ENCODE assay signal across 8 cellular contexts in the genomic region with DNA sequence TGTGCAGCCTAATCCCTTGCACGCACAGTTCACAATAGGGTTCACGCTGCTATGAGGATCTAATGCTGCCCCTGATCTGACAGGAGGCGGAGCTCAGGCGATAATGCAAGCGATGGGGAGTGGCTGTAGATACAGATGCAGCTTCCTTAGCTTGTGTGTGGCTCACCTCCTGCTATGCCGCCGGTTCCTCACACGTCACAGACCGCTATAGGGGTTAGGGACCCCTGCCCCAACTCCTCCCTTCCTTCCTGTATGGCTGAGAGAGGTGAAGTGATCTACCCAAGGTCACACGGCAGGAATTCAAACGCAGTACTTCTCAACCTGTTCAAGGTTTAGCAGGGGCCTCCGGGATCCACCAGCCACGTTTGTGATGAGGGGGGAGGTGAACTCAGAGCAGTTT. TPM values are rescaled to one million over a fixed set of nuclear protein-coding genes. Genes with fewer than 3 reads are reported as not detected.
DNase-seq lines count a peak whose midpoint lies in the region; ATAC-seq, FAIRE-seq and TF ChIP-seq lines count a peak whose summit lies in the region.

No MANE protein-coding gene starts in this region.

- TF ChIP-seq POLR2A in gastroesophageal sphincter (IDR thresholded peaks at IDR 0.05) = no peak

- H3K9me3 Mint-ChIP-seq in activated naive CD8-positive, alpha-beta T cell treated with anti-CD3 and anti-CD28 coated beads for 36 hours = no peaks in the 10 kb centered on the region

- TF ChIP-seq EP300 in gastroesophageal sphincter (IDR thresholded peaks at IDR 0.05) = no peak

- no peak overlapping the region for H3K27ac Mint-ChIP-seq in T-helper 17 cell
- peak overlapping the region; percentile 71 for H3K27ac Mint-ChIP-seq in activated naive CD8-positive, alpha-beta T cell treated with anti-CD3 and anti-CD28 coated beads for 36 hours

- H3K79me2 ChIP-seq in Karpas-422 (ENCODE audit: low read length) = no peaks in the 10 kb centered on the region

- no peak for FAIRE-seq in GM19239 (lab: Jason Lieb, UNC)

- no peaks in the 10 kb centered on the region for H4K20me1 ChIP-seq in Karpas-422 (ENCODE audit: insufficient read depth, low read depth, low read length)

- H3K27me3 Mint-ChIP-seq in T-helper 17 cell = no peaks in the 10 kb centered on the region
- H3K27me3 Mint-ChIP-seq in activated naive CD8-positive, alpha-beta T cell treated with anti-CD3 and anti-CD28 coated beads for 36 hours = no peaks in the 10 kb centered on the region

- no peaks in the 10 kb centered on the region for H3K36me3 Mint-ChIP-seq in T-helper 17 cell (ENCODE audit: low read depth)
- no peaks in the 10 kb centered on the region for H3K36me3 Mint-ChIP-seq in activated naive CD8-positive, alpha-beta T cell treated with anti-CD3 and anti-CD28 coated beads for 36 hours

- H3K9me2 ChIP-seq in Karpas-422 (replicated peaks; ENCODE audit: insufficient read depth, low read length) = no peaks in the 10 kb centered on the region

- H3K9ac ChIP-seq in Karpas-422 (ENCODE audit: low read length) = peak overlapping the region; percentile 49

- H2AFZ ChIP-seq in Karpas-422 (ENCODE audit: low read length) = peak overlapping the region; percentile 96

- peak overlapping the region; percentile 84 for H3K4me2 ChIP-seq in Karpas-422 (ENCODE audit: low read depth, low read length, poor library complexity, severe bottlenecking)

- H3K27ac ChIP-seq in Karpas-422 (ENCODE audit: low read length) (no peak overlapping the region), gastroesophageal sphincter (no peak overlapping the region)

- WGBS in gastroesophageal sphincter (ENCODE audit: low coverage in 1 of 2), 2 donors = 61% methylated on average over 9 of the region's 13 CpGs; no CpG with 5 or more reads in 1 of the 2 donors

- H3K4me1 Mint-ChIP-seq in T-helper 17 cell = peaks cover 8% of the 10 kb centered on the region
- H3K4me1 Mint-ChIP-seq in activated naive CD8-positive, alpha-beta T cell treated with anti-CD3 and anti-CD28 coated beads for 36 hours = peaks cover 9% of the 10 kb centered on the region

- H3K4me3 Mint-ChIP-seq in T-helper 17 cell = peak overlapping the region; percentile 73
- peak overlapping the region; percentile 44 for H3K4me3 Mint-ChIP-seq in activated naive CD8-positive, alpha-beta T cell treated with anti-CD3 and anti-CD28 coated beads for 36 hours

- DNase-seq in Karpas-422 = peak; percentile 80
- DNase-seq in T-helper 17 cell = peak; percentile 33 to 55 (median 34)
- no peak for DNase-seq in activated naive CD8-positive, alpha-beta T cell treated with anti-CD3 and anti-CD28 coated beads for 36 hours
- DNase-seq in stimulated activated CD4-positive, alpha-beta T cell treated with anti-CD3 and anti-CD28 coated beads, Interleukin-15, amount 100 ng/mL, for 24 hours = peak; percentile 24
- no peak for DNase-seq in NCI-H2107 (lab: John Stamatoyannopoulos, UW)
- DNase-seq in GM19239 (ENCODE audit: insufficient read length, low spot score) = no peak
- DNase-seq in GM13976 (ENCODE audit: low spot score) = no peak

- TF ChIP-seq CTCF in GM13976 (IDR thresholded peaks at IDR 0.05; ENCODE audit: borderline replicate concordance, control extremely low read depth, extremely low read depth, insufficient read depth, missing control alignments) = no peak
- no peak for TF ChIP-seq CTCF in gastroesophageal sphincter (IDR thresholded peaks at IDR 0.05)

- H3K36me3 ChIP-seq in Karpas-422 (ENCODE audit: insufficient read depth, low read length) (no peaks in the 10 kb centered on the region), gastroesophageal sphincter (no peaks in the 10 kb centered on the region)

- H3K4me3 ChIP-seq in Karpas-422 (ENCODE audit: low read length) (peak overlapping the region; percentile 64), gastroesophageal sphincter (no peak overlapping the region)

- H3K4me1 ChIP-seq in Karpas-422 (ENCODE audit: low read length) (peaks cover 19% of the 10 kb centered on the region), gastroesophageal sphincter (peaks cover 5 to 21% (median 14%) of the 10 kb centered on the region in 3 donors)

- peak; percentile 37 for ATAC-seq in T-helper 17 cell
- ATAC-seq in gastroesophageal sphincter = no peak

- H3K27me3 ChIP-seq in Karpas-422 (ENCODE audit: low read length) (no peaks in the 10 kb centered on the region), gastroesophageal sphincter (no peaks in the 10 kb centered on the region)

- H3K9me3 ChIP-seq in Karpas-422 (ENCODE audit: low read length) (no peaks in the 10 kb centered on the region), T-helper 17 cell (ENCODE audit: control insufficient read depth, low read length, poor library complexity, severe bottlenecking) (no peaks in the 10 kb centered on the region), gastroesophageal sphincter (no peaks in the 10 kb centered on the region)

- in situ Hi-C loops in GM13976 (cut with MboI; ENCODE audit: low sequenced_read_pairs, unreplicated experiment) = loop anchor here (10.0 kb wide), 1 partner anchor 213 kb away; no protein-coding TSS in a partner anchor

RNA-seq across cellular contexts. Expression of a gene that starts 13.4 kb away (rescaled TPM):
- total RNA-seq in Karpas-422 (2014; rRNA removed; shearing (Covaris generic); ENCODE audit: low replicate concordance) = not detected in 2 replicates
- total RNA-seq in T-helper 17 cell (under 1 TPM; 0.16 to 0.75 TPM), gastroesophageal sphincter (10 to 100 TPM in 1 of 4 donors, 1 to 10 TPM in 3; 1.7 to 11.4 (median 5.4) TPM)
- under 1 TPM; 0.34 to 0.54 TPM for total RNA-seq in activated naive CD8-positive, alpha-beta T cell treated with anti-CD3 and anti-CD28 coated beads for 36 hours

RNA-seq across cellular contexts. Expression of a gene that starts 52.8 kb away (rescaled TPM):
- total RNA-seq in Karpas-422 (2014; rRNA removed; shearing (Covaris generic); ENCODE audit: low replicate concordance) = 44.5 and 96.8 TPM in 2 replicates
- total RNA-seq in T-helper 17 cell = 10 to 100 TPM; 37.0 to 39.6 TPM
- 10 to 100 TPM; 16.2 to 17.1 TPM for total RNA-seq in activated naive CD8-positive, alpha-beta T cell treated with anti-CD3 and anti-CD28 coated beads for 36 hours
- total RNA-seq in gastroesophageal sphincter = 10 to 100 TPM; 52.5 to 82.2 (median 75.8) TPM

Comparison
In these comparisons a context has a peak if more than half of its experiments do, and no peak if none do; other contexts are left out.
1. DNase-seq: peak in Karpas-422 (single experiment), T-helper 17 cell (3 of 3) and stimulated activated CD4-positive, alpha-beta T cell treated with anti-CD3 and anti-CD28 coated beads, Interleukin-15, amount 100 ng/mL, for 24 hours (single experiment); none in activated naive CD8-positive, alpha-beta T cell treated with anti-CD3 and anti-CD28 coated beads for 36 hours (single experiment), NCI-H2107 (single experiment), GM19239 (single experiment) and GM13976 (single experiment).